9 cellular contexts compared by ENCODE assay signal in the genomic region with DNA sequence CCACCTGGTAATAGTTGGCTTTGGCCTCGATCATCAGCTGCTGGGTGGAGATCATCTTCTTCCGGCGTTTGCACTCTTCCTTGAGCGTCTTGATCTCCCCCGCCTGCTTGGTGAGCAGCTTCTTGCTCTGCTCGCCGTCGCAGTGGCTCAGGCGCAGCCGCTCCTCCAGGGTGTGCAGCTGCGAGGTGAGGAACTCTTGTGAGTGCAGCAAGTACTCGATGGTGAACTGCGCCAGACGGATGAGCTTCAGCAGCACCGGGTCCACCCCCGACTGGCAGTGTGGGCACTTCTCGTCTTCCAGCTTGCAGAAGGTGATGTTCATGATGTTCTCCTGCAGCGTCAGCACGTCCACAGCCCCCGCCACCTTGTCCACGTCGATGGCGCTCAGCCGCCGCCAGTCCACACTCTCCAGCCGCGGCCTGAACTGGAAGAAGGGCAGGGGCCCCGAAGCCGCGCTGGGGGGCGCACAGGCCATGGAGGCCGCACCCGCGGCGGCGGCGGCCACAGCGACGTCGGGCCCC. TPM values are rescaled to one million over a fixed set of nuclear protein-coding genes. Genes with fewer than 3 reads are reported as not detected.
A peak's percentile ranks its signal among the peaks of the same experiment; 100 is the strongest.
DNase-seq lines count a peak whose midpoint lies in the region; FAIRE-seq and TF ChIP-seq lines count a peak whose summit lies in the region.
"Had no signal": no experiment of that assay in that cellular context is flagged by ENCODE, and none has a peak within 500 bp of the region (broad histone marks: within the 10 kb centered on the region; RNA-seq: fewer than 3 reads in every experiment).

No MANE protein-coding gene starts in this region.

- DNase-seq in BJ (ENCODE audit: low read depth) (no peak), SK-N-DZ (ENCODE audit: low spot score) (peak; percentile 65), head of caudate nucleus (peak in 41 of 42 donors; percentile 9 to 79 (median 47)), posterior vena cava (ENCODE audit: low spot score) (peak; percentile 71), OCI-LY7 (ENCODE audit: low spot score) (no peak), NCI-H526 treated with DMSO at 0.1 percent for 48 hours (lab: John Stamatoyannopoulos, UW) (no peak), frontal cortex (ENCODE audit: low spot score in 2 of 2) (no peak), foreskin melanocyte (no peak)
- DNase-seq: KBM-7 had no signal

- no peaks in the 10 kb centered on the region for H3K4me1 ChIP-seq in OCI-LY7 (ENCODE audit: insufficient read depth, low read length, poor library complexity, severe bottlenecking)

- BruUV-seq in OCI-LY7 (replicated peaks; lab: Mats Ljungman, UMichigan): no TSS peak

- H3K27ac ChIP-seq in OCI-LY7 (ENCODE audit: low read depth, low read length, poor library complexity, severe bottlenecking): no peak overlapping the region

- H4K20me1 ChIP-seq in OCI-LY7 (ENCODE audit: insufficient read depth, low read length): no peaks in the 10 kb centered on the region

- no peak overlapping the region for H3K4me2 ChIP-seq in OCI-LY7 (ENCODE audit: low read length)

- peak overlapping the region; percentile 53 for H3K4me3 ChIP-seq in BJ (ENCODE audit: low read depth, low read length)
- no peak overlapping the region for H3K4me3 ChIP-seq in OCI-LY7 (ENCODE audit: low read depth, low read length, poor library complexity, severe bottlenecking)

- H3K9me3 ChIP-seq in OCI-LY7 (ENCODE audit: low read length): no peaks in the 10 kb centered on the region

- POLR2A ChIA-PET in BJ (lab: Charles Lee): no interaction called here
- POLR2A ChIA-PET in OCI-LY7 (lab: Charles Lee): no interaction called here

- no peak overlapping the region for H2AFZ ChIP-seq in OCI-LY7 (ENCODE audit: low read length)

- CTCF ChIA-PET in BJ (lab: Yijun Ruan, JAX): interaction anchor here (1.2 to 1.3 kb wide), 2 partner anchors 18 to 193 kb away, joined by 3 to 4 read pairs; no protein-coding TSS in a partner anchor
- CTCF ChIA-PET in OCI-LY7 (lab: Charles Lee; ENCODE audit: unreplicated experiment): no interaction called here

- no peaks in the 10 kb centered on the region; the same call in none of the 2 replicates for H3K36me3 ChIP-seq in BJ (ENCODE audit: control insufficient read depth, insufficient read depth, low read length)
- H3K36me3 ChIP-seq in OCI-LY7 (ENCODE audit: insufficient read depth, low read length): no peaks in the 10 kb centered on the region

- TF ChIP-seq CTCF in BJ (IDR thresholded peaks at IDR 0.05; ENCODE audit: insufficient read depth, low read depth, low read length) (no peak; the same call in 1 of the 2 replicates), OCI-LY7 (conservative IDR thresholded peaks at IDR 0.05; ENCODE audit: low read length) (no peak)

- intact Hi-C loops in head of caudate nucleus (cut with DNase I) (no loop called here), posterior vena cava (cut with DNase I) (no loop called here), OCI-LY7 (cut with micrococcal nuclease; ENCODE audit: unreplicated experiment) (no loop called here)

- no peaks in the 10 kb centered on the region for H3K79me2 ChIP-seq in OCI-LY7 (ENCODE audit: insufficient read depth, low read depth, low read length)

- no peaks in the 10 kb centered on the region for H3K27me3 ChIP-seq in BJ (ENCODE audit: control insufficient read depth, insufficient read depth, low read length)

- FAIRE-seq in frontal cortex (lab: Jason Lieb, UNC): no peak

- no peaks in the 10 kb centered on the region for H3K9me2 ChIP-seq in OCI-LY7 (ENCODE audit: insufficient read depth, low read length)

RNA-seq across cellular contexts. Expression of a gene that starts 3.2 kb away (rescaled TPM):
- polyA plus RNA-seq in BJ (2011; rRNA removed): 11.4 and 15.7 TPM in 2 replicates
- 13.8 and 15.5 TPM in 2 replicates for polyA minus RNA-seq in BJ (2011; rRNA and poly(A)+ RNA removed)
- 25.5 and 27.2 TPM in 2 replicates for polyA plus RNA-seq in SK-N-DZ (2014; cell fraction: cytosol; rRNA removed)
- polyA plus RNA-seq in SK-N-DZ (2014; cell fraction: nucleus; rRNA removed): 47.6 and 48.7 TPM in 2 replicates
- total RNA-seq in posterior vena cava (10 to 100 TPM; 20.0 to 21.7 TPM), OCI-LY7 (2022) (not detected in 2 replicates), frontal cortex (47.3 TPM)
- not detected in 2 replicates for total RNA-seq in OCI-LY7 (2014; rRNA removed; shearing (Covaris generic))

RNA-seq across cellular contexts. Expression of a gene that starts 35.6 kb away (rescaled TPM):
- 10.6 and 19.9 TPM in 2 replicates for polyA plus RNA-seq in BJ (2011; rRNA removed)
- 18.7 and 19.4 TPM in 2 replicates for polyA minus RNA-seq in BJ (2011; rRNA and poly(A)+ RNA removed)
- polyA plus RNA-seq in SK-N-DZ (2014; cell fraction: cytosol; rRNA removed): 7.1 and 9.2 TPM in 2 replicates
- 3.3 and 4.7 TPM in 2 replicates for polyA plus RNA-seq in SK-N-DZ (2014; cell fraction: nucleus; rRNA removed)
- total RNA-seq in posterior vena cava (10 to 100 TPM; 62.4 to 63.5 TPM), OCI-LY7 (2022) (10.0 and 11.1 TPM in 2 replicates), frontal cortex (31.0 TPM)
- 5.0 and 5.4 TPM in 2 replicates for total RNA-seq in OCI-LY7 (2014; rRNA removed; shearing (Covaris generic))

Comparison
In these comparisons a context has a peak if more than half of its experiments do, and no peak if none do; other contexts are left out.
1. DNase-seq: peak in SK-N-DZ (single experiment), head of caudate nucleus (41 of 42) and posterior vena cava (single experiment); none in BJ (single experiment), OCI-LY7 (single experiment), NCI-H526 treated with DMSO at 0.1 percent for 48 hours (single experiment), frontal cortex (0 of 2) and foreskin melanocyte (single experiment).
2. RNA of a gene that starts 3.2 kb away (total RNA-seq): 47.3 TPM in frontal cortex (single experiment) and 20.0 to 21.7 TPM in posterior vena cava; not detected in OCI-LY7; every median in the first group is over 10 times any median in the second.